ENCODE assay signal across 10 cellular contexts in the genomic region with DNA sequence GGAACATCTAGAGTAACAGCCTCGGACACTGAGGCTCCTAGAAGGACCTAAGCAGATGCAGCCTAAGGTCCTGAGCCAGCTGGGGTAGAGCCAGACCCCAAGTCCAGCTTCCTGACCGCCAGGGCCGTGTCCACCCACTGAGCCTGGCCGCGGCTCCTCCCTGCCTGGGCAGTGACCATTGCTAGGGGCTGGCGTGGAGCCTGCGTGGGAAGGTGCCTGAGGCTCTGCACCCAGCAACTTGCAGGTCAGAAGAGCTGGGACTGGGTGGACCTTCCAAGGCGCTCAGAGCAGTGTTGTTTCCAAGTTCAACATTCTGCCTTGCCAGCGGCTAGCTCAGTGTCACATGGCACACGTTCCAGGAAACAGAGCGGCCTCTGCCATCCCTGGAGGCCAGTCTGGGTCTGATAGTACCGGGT.
DNase-seq lines count a peak whose midpoint lies in the region; ATAC-seq lines count a peak whose summit lies in the region.
"Had no signal": no experiment of that assay in that cellular context is flagged by ENCODE, and none has a peak within 500 bp of the region (broad histone marks: within the 10 kb centered on the region; RNA-seq: fewer than 3 reads in every experiment).

No MANE protein-coding gene starts in this region.

- no peaks in the 10 kb centered on the region for H4K20me1 ChIP-seq in BLaER1

- peaks cover 80% of the 10 kb centered on the region for H3K4me1 ChIP-seq in BLaER1
- peaks cover 45% of the 10 kb centered on the region for H3K4me1 ChIP-seq in adipocyte (ENCODE audit: control insufficient read depth, insufficient read depth, low read length)

- peak overlapping the region; percentile 80 for H3K27ac ChIP-seq in BLaER1

- no peak for ATAC-seq in HG03571 (IDR thresholded peaks at IDR 0.05; ENCODE audit: unreplicated experiment)
- no peak for ATAC-seq in GM21423 (IDR thresholded peaks at IDR 0.05; ENCODE audit: unreplicated experiment)
- no peak for ATAC-seq in GM18498 (IDR thresholded peaks at IDR 0.05; ENCODE audit: unreplicated experiment)
- ATAC-seq: WTC11 had no signal

- peaks cover 4% of the 10 kb centered on the region; the same call in 1 of the 2 replicates for H3K9me3 ChIP-seq in BLaER1
- H3K9me3 ChIP-seq in adipocyte (ENCODE audit: control insufficient read depth, low read length), result no peaks in the 10 kb centered on the region

- no peaks in the 10 kb centered on the region for H3K27me3 ChIP-seq in BLaER1
- H3K27me3 ChIP-seq in adipocyte (replicated peaks; ENCODE audit: control insufficient read depth, insufficient read depth, low read length), result no peaks in the 10 kb centered on the region

- intact Hi-C loops in head of caudate nucleus (cut with DNase I), result no loop called here

- H3K9ac ChIP-seq in BLaER1 (peak overlapping the region; percentile 65), adipocyte (ENCODE audit: low read length) (no peak overlapping the region)

- H3K4me2 ChIP-seq in BLaER1, result peak overlapping the region; percentile 90

- peak; percentile 94 for DNase-seq in adipocyte (ENCODE audit: low read depth)
- DNase-seq in head of caudate nucleus, result peak; percentile 62 to 91 (median 80)
- DNase-seq in pons (ENCODE audit: low spot score), result peak; percentile 91
- no peak for DNase-seq in DMS 273 (lab: John Stamatoyannopoulos, UW; ENCODE audit: unreplicated experiment)
- DNase-seq: stimulated activated naive CD4-positive, alpha-beta T cell had no signal

- H3K36me3 ChIP-seq in BLaER1, result no peaks in the 10 kb centered on the region
- H3K36me3 ChIP-seq in adipocyte (ENCODE audit: control insufficient read depth, insufficient read depth, low read length, severe bottlenecking), result no peaks in the 10 kb centered on the region

- H3K4me3 ChIP-seq in BLaER1 (no peak overlapping the region), adipocyte (ENCODE audit: low read length) (no peak overlapping the region)
